Comparison of ENCODE assay signal across 7 cellular contexts in the genomic region with DNA sequence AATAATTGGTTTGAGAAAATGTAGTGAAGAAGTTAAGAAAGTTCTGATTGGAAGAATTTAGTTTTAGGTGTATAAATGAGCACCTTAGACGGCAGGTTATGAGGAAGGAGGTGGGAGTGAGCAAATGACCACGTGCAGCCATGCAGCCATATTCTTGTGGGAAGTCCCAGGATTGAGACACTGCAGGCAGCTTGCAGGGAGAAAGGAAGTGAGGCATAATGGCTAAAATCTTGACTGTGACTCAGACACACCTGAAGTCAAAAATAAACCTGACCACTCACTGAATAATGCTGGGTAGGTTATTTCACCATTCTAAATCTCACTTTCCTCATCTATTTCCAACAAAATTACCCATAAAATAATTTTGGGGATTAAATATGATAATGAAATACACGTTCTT. TPM values are rescaled to one million over a fixed set of nuclear protein-coding genes. Genes with fewer than 3 reads are reported as not detected.
A peak's percentile ranks its signal among the peaks of the same experiment; 100 is the strongest.
DNase-seq lines count a peak whose midpoint lies in the region; ATAC-seq and TF ChIP-seq lines count a peak whose summit lies in the region.

No MANE protein-coding gene starts in this region.

- H3K36me3 Mint-ChIP-seq in T-helper 17 cell (ENCODE audit: low read depth) (no peaks in the 10 kb centered on the region), osteocyte (ENCODE audit: unreplicated experiment) (peaks cover 3% of the 10 kb centered on the region), progenitor cell of endocrine pancreas (ENCODE audit: insufficient read depth) (no peaks in the 10 kb centered on the region)

- H3K4me3 ChIP-seq in sigmoid colon = no peak overlapping the region

- no peaks in the 10 kb centered on the region for H3K27me3 Mint-ChIP-seq in T-helper 17 cell
- no peaks in the 10 kb centered on the region for H3K27me3 Mint-ChIP-seq in osteocyte (ENCODE audit: unreplicated experiment)
- no peaks in the 10 kb centered on the region for H3K27me3 Mint-ChIP-seq in progenitor cell of endocrine pancreas

- DNase-seq in T-helper 17 cell (peak in 1 of 3 donors; percentile 19), osteocyte (ENCODE audit: extremely low spot score, unreplicated experiment) (no peak), progenitor cell of endocrine pancreas (ENCODE audit: low spot score, unreplicated experiment) (no peak), sigmoid colon (no peak), hippocampal formation (lab: John Stamatoyannopoulos, UW) (no peak)

- peaks cover 26% of the 10 kb centered on the region for H3K4me1 Mint-ChIP-seq in T-helper 17 cell
- H3K4me1 Mint-ChIP-seq in osteocyte (ENCODE audit: unreplicated experiment) = peaks cover 77% of the 10 kb centered on the region
- no peaks in the 10 kb centered on the region for H3K4me1 Mint-ChIP-seq in progenitor cell of endocrine pancreas (ENCODE audit: low read depth)

- ATAC-seq in GM19328 (IDR thresholded peaks at IDR 0.05; ENCODE audit: unreplicated experiment) (peak; percentile 39), HG02981 (IDR thresholded peaks at IDR 0.05; ENCODE audit: unreplicated experiment) (peak; percentile 66), T-helper 17 cell (peak; percentile 35)

- peaks cover 0 to 24% (median 8%) of the 10 kb centered on the region in 4 donors for H3K4me1 ChIP-seq in sigmoid colon

- H3K4me3 Mint-ChIP-seq in T-helper 17 cell (no peak overlapping the region), osteocyte (ENCODE audit: unreplicated experiment) (peak overlapping the region; percentile 7), progenitor cell of endocrine pancreas (ENCODE audit: low read depth) (no peak overlapping the region)

- WGBS in sigmoid colon, 2 donors = 75 to 80% methylated on average over 3 of the region's 3 CpGs

- no peak for TF ChIP-seq CTCF in osteocyte (IDR thresholded peaks at IDR 0.05)
- no peak for TF ChIP-seq CTCF in progenitor cell of endocrine pancreas (IDR thresholded peaks at IDR 0.05; ENCODE audit: unreplicated experiment)
- no peak for TF ChIP-seq CTCF in sigmoid colon (IDR thresholded peaks at IDR 0.05)

- TF ChIP-seq EP300 in sigmoid colon (IDR thresholded peaks at IDR 0.05) = no peak

- H3K27ac Mint-ChIP-seq in T-helper 17 cell (peak overlapping the region; percentile 8), osteocyte (ENCODE audit: unreplicated experiment) (peak overlapping the region; percentile 81), progenitor cell of endocrine pancreas (no peak overlapping the region)

- no peaks in the 10 kb centered on the region for H3K27me3 ChIP-seq in sigmoid colon

- intact Hi-C loops in sigmoid colon (cut with DNase I) = no loop called here

- H3K9me3 ChIP-seq in T-helper 17 cell (ENCODE audit: control insufficient read depth, low read length, poor library complexity, severe bottlenecking) (no peaks in the 10 kb centered on the region), sigmoid colon (no peaks in the 10 kb centered on the region)

- peak overlapping the region in 2 of 4 donors; percentile 27 to 40 for H3K27ac ChIP-seq in sigmoid colon

- no peaks in the 10 kb centered on the region for H3K9me3 Mint-ChIP-seq in osteocyte (ENCODE audit: unreplicated experiment)
- no peaks in the 10 kb centered on the region for H3K9me3 Mint-ChIP-seq in progenitor cell of endocrine pancreas (ENCODE audit: low read depth)

- H3K36me3 ChIP-seq in sigmoid colon = no peaks in the 10 kb centered on the region

- no peak for TF ChIP-seq POLR2A in sigmoid colon (IDR thresholded peaks at IDR 0.05)

RNA-seq across cellular contexts. Expression of gene DSE, which starts 16.6 kb away (rescaled TPM):
- total RNA-seq in T-helper 17 cell (10 to 100 TPM; 19.2 to 32.3 TPM), osteocyte (57.2 and 67.1 TPM in 2 replicates), progenitor cell of endocrine pancreas (20.4 and 21.4 TPM in 2 replicates), sigmoid colon (10 to 100 TPM; 17.9 to 29.5 (median 25.6) TPM)
- polyA plus RNA-seq in sigmoid colon = 1 to 10 TPM; 2.5 to 7.6 (median 5.4) TPM
